ENCODE assay signal across 15 cellular contexts in genomic region chrX:80430826-80431501, GRCh38. TPM values are rescaled to one million over a fixed set of nuclear protein-coding genes. Genes with fewer than 3 reads are reported as not detected.
DNase-seq lines count a peak whose midpoint lies in the region; ATAC-seq and TF ChIP-seq lines count a peak whose summit lies in the region.
"Had no signal": no experiment of that assay in that cellular context is flagged by ENCODE, and none has a peak within 500 bp of the region (broad histone marks: within the 10 kb centered on the region; RNA-seq: fewer than 3 reads in every experiment).

No MANE protein-coding gene starts in this region.

- no peaks in the 10 kb centered on the region for H3K4me1 ChIP-seq in GM23338 (ENCODE audit: insufficient read depth)
- H3K4me1 ChIP-seq in foreskin keratinocyte, result no peaks in the 10 kb centered on the region
- H3K4me1 ChIP-seq: Peyer's patch had no signal

- no peak overlapping the region for H3K27ac Mint-ChIP-seq in GM23338
- H3K27ac Mint-ChIP-seq: natural killer cell had no signal

- H3F3A ChIP-seq in GM23338 (replicated peaks; ENCODE audit: low read depth), result no peaks in the 10 kb centered on the region

- no peaks in the 10 kb centered on the region for H3K27me3 Mint-ChIP-seq in GM23338 (ENCODE audit: insufficient read depth, low read depth, poor library complexity)

- H4K20me1 ChIP-seq in GM23338 (replicated peaks; ENCODE audit: insufficient read depth), result no peaks in the 10 kb centered on the region

- H3K9me2 ChIP-seq in GM23338 (ENCODE audit: insufficient read depth), result no peaks in the 10 kb centered on the region

- H3K79me2 ChIP-seq in GM23338 (replicated peaks; ENCODE audit: insufficient read depth), result no peaks in the 10 kb centered on the region

- no peak overlapping the region for H2AFZ ChIP-seq in GM23338

- H3K36me3 ChIP-seq in GM23338 (ENCODE audit: insufficient read depth), result no peaks in the 10 kb centered on the region
- H3K36me3 ChIP-seq: Peyer's patch had no signal

- peaks cover 32% of the 10 kb centered on the region for H3K9me3 Mint-ChIP-seq in GM23338

- H3K4me3 ChIP-seq in GM23338, result no peak overlapping the region
- H3K4me3 ChIP-seq: Peyer's patch, skin epidermis had no signal

- no peaks in the 10 kb centered on the region for H3K27me3 ChIP-seq in GM23338 (ENCODE audit: insufficient read depth)
- H3K27me3 ChIP-seq in foreskin keratinocyte, result no peaks in the 10 kb centered on the region
- H3K27me3 ChIP-seq: Peyer's patch had no signal

- no peak for ATAC-seq in GM23338
- no peak for ATAC-seq in foreskin keratinocyte
- ATAC-seq: natural killer cell had no signal

- DNase-seq in ELR (ENCODE audit: low read depth), result peak; percentile 5
- DNase-seq in GM23338 (ENCODE audit: low spot score), result peak; percentile 40
- DNase-seq in OCI-M1 (lab: John Stamatoyannopoulos, UW), result peak; percentile 57
- DNase-seq in foreskin keratinocyte, result no peak
- DNase-seq in NCI-H2227 (lab: John Stamatoyannopoulos, UW; ENCODE audit: unreplicated experiment), result no peak
- DNase-seq in islet precursor cell, result no peak
- no peak for DNase-seq in iPS-NIHi7 (ENCODE audit: extremely low spot score)
- DNase-seq: H7, kidney glomerular epithelial cell, natural killer cell, NCI-H1930, Peyer's patch had no signal

- no peak overlapping the region for H3K27ac ChIP-seq in GM23338 (ENCODE audit: low read depth)
- H3K27ac ChIP-seq in foreskin keratinocyte, result no peak overlapping the region
- H3K27ac ChIP-seq: Peyer's patch, skin epidermis had no signal

- no peak overlapping the region for H3K4me3 Mint-ChIP-seq in GM23338
- H3K4me3 Mint-ChIP-seq: natural killer cell had no signal

- H3K36me3 Mint-ChIP-seq in GM23338 (ENCODE audit: low read depth), result peaks cover 16% of the 10 kb centered on the region
- H3K36me3 Mint-ChIP-seq: natural killer cell had no signal

- H3K4me2 ChIP-seq in GM23338, result no peak overlapping the region

- H3K4me1 Mint-ChIP-seq in GM23338, result no peaks in the 10 kb centered on the region
- H3K4me1 Mint-ChIP-seq: natural killer cell had no signal

- TF ChIP-seq CTCF in GM23338 (conservative IDR thresholded peaks at IDR 0.05; ENCODE audit: low read depth in 2 of 2) (peak; percentile 31 to 50), foreskin keratinocyte (conservative IDR thresholded peaks at IDR 0.05) (peak; percentile 13)

TF ChIP-seq in GM23338, 12 proteins besides CTCF, POLR2A, EP300 and RAD21 (continues in another document):
- TF ChIP-seq REST (IDR thresholded peaks at IDR 0.05; ENCODE audit: unreplicated experiment), result no peak
- no peak for TF ChIP-seq ETS1 (IDR thresholded peaks at IDR 0.05)
- no peak for TF ChIP-seq ZNF462 (CRISPR knock-in tag; IDR thresholded peaks at IDR 0.05)
- TF ChIP-seq ZNF114 (CRISPR knock-in tag; IDR thresholded peaks at IDR 0.05), result no peak
- TF ChIP-seq STAT1 (IDR thresholded peaks at IDR 0.05; ENCODE audit: unreplicated experiment), result no peak
- TF ChIP-seq NANOG (IDR thresholded peaks at IDR 0.05; ENCODE audit: borderline replicate concordance), result no peak
- TF ChIP-seq EZH2 (IDR thresholded peaks at IDR 0.05; ENCODE audit: low read depth, unreplicated experiment), result no peak
- TF ChIP-seq EZH2phosphoT487 (IDR thresholded peaks at IDR 0.05; ENCODE audit: unreplicated experiment), result no peak
- no peak for TF ChIP-seq CREB1 (CRISPR knock-in tag; IDR thresholded peaks at IDR 0.05; ENCODE audit: low read depth)
- no peak for TF ChIP-seq JUNB (IDR thresholded peaks at IDR 0.05; ENCODE audit: unreplicated experiment)

RNA-seq across cellular contexts. Expression of gene TENT5D, which starts 10.7 kb away (rescaled TPM):
- 0.10 and 0.82 TPM in 2 replicates for total RNA-seq in GM23338 (2014; rRNA removed; shearing (Covaris generic))
- polyA plus RNA-seq in GM23338 (2016; fragmentation: Nextera tagmentation; extraction: Ambion mirVana) (not detected in 2 replicates), foreskin keratinocyte (not detected in 2 replicates)
- not detected in 2 replicates for total RNA-seq in foreskin keratinocyte
- total RNA-seq: fibroblast of villous mesenchyme, H7, natural killer cell, Peyer's patch, temporal lobe had no signal

Comparison
In these comparisons a context has a peak if more than half of its experiments do, and no peak if none do; other contexts are left out.
1. DNase-seq: peak in ELR (single experiment), GM23338 (single experiment) and OCI-M1 (single experiment); none in foreskin keratinocyte (0 of 2), NCI-H2227 (single experiment), islet precursor cell (single experiment) and iPS-NIHi7 (single experiment).